In genomic region chr11:3933165-3933628, GRCh38 we compare ENCODE assay signal across 1 cellular context.
A peak's percentile ranks its signal among the peaks of the same experiment; 100 is the strongest.
TF ChIP-seq lines count a peak whose summit lies in the region.

No MANE protein-coding gene starts in this region.

TF ChIP-seq in HepG2, 621 proteins besides CTCF, POLR2A, EP300 and RAD21 (continued from another document and continues in another):
- TF ChIP-seq ZNF839 (CRISPR knock-in tag; IDR thresholded peaks at IDR 0.05; ENCODE audit: borderline replicate concordance), result no peak
- TF ChIP-seq BCL3 (CRISPR knock-in tag; IDR thresholded peaks at IDR 0.05), result no peak
- TF ChIP-seq ZNF557 (CRISPR knock-in tag; IDR thresholded peaks at IDR 0.05), result no peak
- no peak for TF ChIP-seq PRDM10 (CRISPR knock-in tag; IDR thresholded peaks at IDR 0.05; ENCODE audit: low read depth)
- TF ChIP-seq ZBTB25 (CRISPR knock-in tag; IDR thresholded peaks at IDR 0.05), result 0 out of 2 replicates have a peak, but pooled peaks have one; percentile 22
- no peak for TF ChIP-seq REST (IDR thresholded peaks at IDR 0.05; ENCODE audit: borderline replicate concordance in 1 of 2, low read depth in 1 of 2, low read length in 2 of 2)
- no peak for TF ChIP-seq RARG (CRISPR knock-in tag; IDR thresholded peaks at IDR 0.05; ENCODE audit: low read depth)
- TF ChIP-seq CREBL2 (CRISPR knock-in tag; IDR thresholded peaks at IDR 0.05; ENCODE audit: borderline replicate concordance), result no peak
- no peak for TF ChIP-seq NAIF1 (CRISPR knock-in tag; IDR thresholded peaks at IDR 0.05; ENCODE audit: borderline replicate concordance)
- TF ChIP-seq ZNF326 (CRISPR knock-in tag; IDR thresholded peaks at IDR 0.05; ENCODE audit: borderline replicate concordance), result no peak
- no peak for TF ChIP-seq HIC2 (CRISPR knock-in tag; IDR thresholded peaks at IDR 0.05; ENCODE audit: low read depth)
- no peak for TF ChIP-seq HMGA1 (CRISPR knock-in tag; conservative IDR thresholded peaks at IDR 0.05)
- 0 out of 2 replicates have a peak, but pooled peaks have one; percentile 32 for TF ChIP-seq ZHX1 (CRISPR knock-in tag; IDR thresholded peaks at IDR 0.05; ENCODE audit: low read depth)
- TF ChIP-seq GLMP (CRISPR knock-in tag; IDR thresholded peaks at IDR 0.05; ENCODE audit: borderline replicate concordance), result no peak
- no peak for TF ChIP-seq ATRX (CRISPR knock-in tag; IDR thresholded peaks at IDR 0.05; ENCODE audit: borderline replicate concordance)
- no peak for TF ChIP-seq GZF1 (CRISPR knock-in tag; IDR thresholded peaks at IDR 0.05)
- no peak for TF ChIP-seq BRF2 (CRISPR knock-in tag; IDR thresholded peaks at IDR 0.05)
- TF ChIP-seq MTA3 (CRISPR knock-in tag; IDR thresholded peaks at IDR 0.05), result no peak
- TF ChIP-seq ZNF253 (CRISPR knock-in tag; IDR thresholded peaks at IDR 0.05; ENCODE audit: borderline replicate concordance), result no peak
- no peak; the same call in 1 of the 2 replicates for TF ChIP-seq PATZ1 (CRISPR knock-in tag; IDR thresholded peaks at IDR 0.05)
